ENCODE assay signal across 1 cellular context in genomic region chr1:45488978-45489377, GRCh38.
TF ChIP-seq lines count a peak whose summit lies in the region.

No MANE protein-coding gene starts in this region.

TF ChIP-seq in H1, 55 proteins besides CTCF, POLR2A, EP300 and RAD21:
- no peak for TF ChIP-seq EGR1 (IDR thresholded peaks at IDR 0.05; ENCODE audit: borderline replicate concordance, low read depth, low read length)
- TF ChIP-seq POLR2AphosphoS5 (IDR thresholded peaks at IDR 0.05; ENCODE audit: low read depth, low read length), result no peak
- TF ChIP-seq KDM4A (IDR thresholded peaks at IDR 0.05; ENCODE audit: low read depth, low read length, severe bottlenecking), result no peak
- no peak for TF ChIP-seq GABPA (IDR thresholded peaks at IDR 0.05; ENCODE audit: borderline replicate concordance, insufficient read depth, low read length)
